In the genomic region with DNA sequence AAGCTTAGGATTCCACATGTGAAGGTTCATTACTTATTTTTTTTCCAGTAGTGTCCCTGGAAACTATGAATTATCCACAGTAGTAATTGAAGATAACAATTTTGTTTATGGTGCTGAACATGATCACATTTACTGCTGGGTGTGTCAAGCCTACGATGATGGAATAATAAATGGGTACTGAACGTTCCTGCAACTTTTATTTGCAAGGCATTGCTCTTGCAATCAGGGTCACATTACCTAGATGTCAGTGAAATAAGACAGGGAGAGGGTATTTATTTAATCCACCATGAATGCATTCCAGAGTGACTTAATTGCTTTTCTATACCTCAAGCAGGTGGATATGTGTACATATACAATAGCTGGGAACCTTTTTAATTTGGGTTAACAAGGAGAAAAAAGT, we compare ENCODE assay signal across 21 cellular contexts. TPM values are rescaled to one million over a fixed set of nuclear protein-coding genes. Genes with fewer than 3 reads are reported as not detected.
A peak's percentile ranks its signal among the peaks of the same experiment; 100 is the strongest.
DNase-seq lines count a peak whose midpoint lies in the region; ATAC-seq and TF ChIP-seq lines count a peak whose summit lies in the region.
"Had no signal": no experiment of that assay in that cellular context is flagged by ENCODE, and none has a peak within 500 bp of the region (broad histone marks: within the 10 kb centered on the region; RNA-seq: fewer than 3 reads in every experiment).

No MANE protein-coding gene starts in this region.

- no peak for TF ChIP-seq POLR2A in tibial nerve (IDR thresholded peaks at IDR 0.05)

- ATAC-seq in mucosa of descending colon = peak; percentile 92
- ATAC-seq: CD8-positive, alpha-beta T cell had no signal

- H3K4me1 ChIP-seq in mucosa of descending colon (ENCODE audit: low read depth) = peaks cover 5% of the 10 kb centered on the region
- peaks cover 0 to 35% (median 11%) of the 10 kb centered on the region in 4 donors for H3K4me1 ChIP-seq in tibial nerve
- H3K4me1 ChIP-seq: BLaER1 treated with 17β-estradiol and CSF1 and Interleukin-3, amounts not matched to agents 10 nM and 100 nM had no signal

- WGBS in tibial nerve, 2 donors = 53 to 54% methylated on average over 2 of the region's 2 CpGs

- DNase-seq in NCI-H510A treated with DMSO at 0.1 percent for 48 hours (lab: John Stamatoyannopoulos, UW) (peak; percentile 36), NCI-H510A (lab: John Stamatoyannopoulos, UW) (no peak), NCI-H69 (lab: John Stamatoyannopoulos, UW) (peak; percentile 82), mucosa of descending colon (peak in 1 of 3 donors; percentile 23), tibial nerve (ENCODE audit: low spot score in 2 of 2) (no peak), NCI-H2171 treated with DMSO at 0.1 percent for 48 hours (lab: John Stamatoyannopoulos, UW) (no peak), T-helper 1 cell (no peak), T-helper 9 cell (no peak)
- DNase-seq: Calu3; CD8-positive, alpha-beta T cell; GM23248; NCI-H2081 treated with DMSO at 0.1 percent for 48 hours; NCI-H2227 treated with DMSO at 0.1 percent for 48 hours; NCI-H526; Peyer's patch; Right ventricle myocardium superior had no signal

- intact Hi-C loops in mucosa of descending colon (cut with DNase I, micrococcal nuclease) = no loop called here

- H3K36me3 ChIP-seq in mucosa of descending colon (ENCODE audit: low read depth) (no peaks in the 10 kb centered on the region), tibial nerve (no peaks in the 10 kb centered on the region)
- H3K36me3 ChIP-seq: BLaER1 treated with 17β-estradiol and CSF1 and Interleukin-3, amounts not matched to agents 10 nM and 100 nM; HAP-1; Peyer's patch had no signal

- peak overlapping the region in 1 of 4 donors; percentile 81 for H3K27ac ChIP-seq in tibial nerve
- H3K27ac ChIP-seq: BLaER1 treated with 17β-estradiol and CSF1 and Interleukin-3, amounts not matched to agents 10 nM and 100 nM; HL-60; KMS-11 had no signal

- H3K9me3 ChIP-seq in mucosa of descending colon (no peaks in the 10 kb centered on the region), tibial nerve (no peaks in the 10 kb centered on the region)
- H3K9me3 ChIP-seq: BLaER1 treated with 17β-estradiol and CSF1 and Interleukin-3, amounts not matched to agents 10 nM and 100 nM; HAP-1; Peyer's patch had no signal

- TF ChIP-seq CTCF in mucosa of descending colon (IDR thresholded peaks at IDR 0.05) (no peak), tibial nerve (IDR thresholded peaks at IDR 0.05) (no peak)

- no peaks in the 10 kb centered on the region for H3K27me3 ChIP-seq in tibial nerve
- H3K27me3 ChIP-seq: BLaER1 treated with 17β-estradiol and CSF1 and Interleukin-3, amounts not matched to agents 10 nM and 100 nM; Peyer's patch had no signal

- peak; percentile 29 to 75 for TF ChIP-seq EP300 in tibial nerve (IDR thresholded peaks at IDR 0.05)

- no peak overlapping the region for H3K4me3 ChIP-seq in mucosa of descending colon
- no peak overlapping the region for H3K4me3 ChIP-seq in tibial nerve
- H3K4me3 ChIP-seq: BLaER1 treated with 17β-estradiol and CSF1 and Interleukin-3, amounts not matched to agents 10 nM and 100 nM; GM23248; HAP-1; Peyer's patch had no signal

RNA-seq across cellular contexts. Expression of gene MLIP, which starts 27.0 kb away (rescaled TPM):
- total RNA-seq in mucosa of descending colon (1 to 10 TPM; 1.9 to 2.5 (median 2.3) TPM), tibial nerve (100 to 1,000 TPM; 182 to 383 (median 296) TPM)
- total RNA-seq: CD8-positive, alpha-beta T cell; GM23248; HT1080 had no signal

Comparison
In these comparisons a context has a peak if more than half of its experiments do, and no peak if none do; other contexts are left out.
1. DNase-seq: peak in NCI-H510A treated with DMSO at 0.1 percent for 48 hours (single experiment) and NCI-H69 (single experiment); none in NCI-H510A (single experiment), tibial nerve (0 of 2), NCI-H2171 treated with DMSO at 0.1 percent for 48 hours (single experiment), T-helper 1 cell (0 of 5) and T-helper 9 cell (single experiment).
2. RNA of gene MLIP, which starts 27.0 kb away (total RNA-seq): 182 to 383 TPM in tibial nerve; 1.9 to 2.5 TPM in mucosa of descending colon; every median in the first group is over 10 times any median in the second.